In the genomic region with DNA sequence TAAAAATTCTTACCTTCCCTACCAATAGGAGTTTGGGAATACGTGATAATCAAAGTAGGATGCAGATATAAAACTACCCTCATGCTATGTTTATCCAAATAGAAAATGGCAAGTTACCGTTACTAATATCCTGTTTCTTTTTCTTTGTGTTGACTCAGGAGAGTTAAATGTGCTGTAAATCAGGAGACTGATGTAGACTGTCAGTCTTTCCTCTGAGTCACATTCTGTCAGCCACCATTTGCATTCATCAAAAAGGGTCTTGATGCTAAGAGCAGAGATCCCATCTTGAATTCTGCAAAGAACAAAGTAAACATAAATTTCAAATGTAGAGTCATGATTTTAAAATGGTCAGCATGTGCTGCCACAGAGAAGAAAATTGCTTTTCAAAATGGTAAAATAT, we compare ENCODE assay signal across 14 cellular contexts.
"Had no signal": no experiment of that assay in that cellular context is flagged by ENCODE, and none has a peak within 500 bp of the region (broad histone marks: within the 10 kb centered on the region; RNA-seq: fewer than 3 reads in every experiment).

No MANE protein-coding gene starts in this region.

- H3K27ac ChIP-seq: colonic mucosa, esophagus muscularis mucosa, parathyroid adenoma, spleen, upper lobe of right lung, WERI-Rb-1 had no signal

- H3K4me1 ChIP-seq: colonic mucosa, esophagus muscularis mucosa, parathyroid adenoma, spleen, upper lobe of right lung had no signal

- H3K79me2 ChIP-seq: parathyroid adenoma had no signal

- H2AFZ ChIP-seq: parathyroid adenoma had no signal

- H3K36me3 ChIP-seq: colonic mucosa, esophagus muscularis mucosa, spleen, upper lobe of right lung, WERI-Rb-1 had no signal

- H3K4me3 ChIP-seq: colonic mucosa, esophagus muscularis mucosa, lung, spleen, upper lobe of right lung had no signal

- H3K27me3 ChIP-seq: colonic mucosa, esophagus muscularis mucosa, spleen, upper lobe of right lung had no signal

- DNase-seq: activated CD4-positive, alpha-beta T cell treated with anti-CD3 and anti-CD28 coated beads, Interleukin-2, amount 50 U/mL, for 48 hours; activated naive CD8-positive, alpha-beta T cell treated with anti-CD3 and anti-CD28 coated beads for 36 hours; amniotic stem cell; central memory CD4-positive, alpha-beta T cell; colonic mucosa; spleen; stimulated activated naive B cell treated with anti-CD40 and anti-IgM and Interleukin-4, amounts not matched to agents 10 μg/mL and 1 μg/mL and 100 μg/mL, for 72 hours; SW 1271; T-helper 2 cell; upper lobe of right lung; WERI-Rb-1 had no signal

- ATAC-seq: stimulated activated naive B cell treated with anti-CD40 and anti-IgM and Interleukin-4, amounts not matched to agents 10 μg/mL and 1 μg/mL and 100 μg/mL, for 72 hours; upper lobe of right lung had no signal
